28 cellular contexts compared by ENCODE assay signal in the genomic region with DNA sequence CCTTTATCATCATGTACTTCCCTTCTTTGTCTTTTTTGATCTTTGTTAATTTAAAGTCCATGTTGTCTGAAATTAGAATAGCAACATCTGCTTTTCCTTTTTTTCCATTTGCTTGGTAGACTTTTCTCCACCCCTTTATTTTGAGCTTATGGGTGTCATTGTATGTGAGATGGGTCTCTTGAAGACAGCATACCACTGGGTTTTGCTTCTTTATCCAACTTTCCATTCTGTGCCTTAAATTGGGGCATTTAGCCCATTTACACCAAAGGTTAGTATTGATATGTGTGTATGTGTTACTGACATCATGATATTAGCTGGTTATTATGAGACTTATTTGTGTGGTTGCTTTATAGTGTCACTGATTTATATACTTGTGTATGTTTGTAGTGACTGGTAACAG. TPM values are rescaled to one million over a fixed set of nuclear protein-coding genes. Genes with fewer than 3 reads are reported as not detected.
DNase-seq lines count a peak whose midpoint lies in the region; ATAC-seq, FAIRE-seq and TF ChIP-seq lines count a peak whose summit lies in the region.
"Had no signal": no experiment of that assay in that cellular context is flagged by ENCODE, and none has a peak within 500 bp of the region (broad histone marks: within the 10 kb centered on the region; RNA-seq: fewer than 3 reads in every experiment).

No MANE protein-coding gene starts in this region.

- no peak overlapping the region for H2AFZ ChIP-seq in astrocyte (ENCODE audit: low read depth, low read length)

- H3K4me1 ChIP-seq in HEK293 (ENCODE audit: control insufficient read depth, insufficient read depth, low read length), result no peaks in the 10 kb centered on the region
- H3K4me1 ChIP-seq in astrocyte (ENCODE audit: insufficient read depth, low read length), result no peaks in the 10 kb centered on the region
- H3K4me1 ChIP-seq: BE2C, BLaER1 had no signal

- H3K9ac ChIP-seq in astrocyte (ENCODE audit: low read length), result no peak overlapping the region
- H3K9ac ChIP-seq: BLaER1 had no signal

- no peaks in the 10 kb centered on the region for H3K4me1 Mint-ChIP-seq in astrocyte (ENCODE audit: low read depth, unreplicated experiment)
- H3K4me1 Mint-ChIP-seq: CD14-positive monocyte; CD4-positive, alpha-beta memory T cell; CD4-positive, CD25-positive, alpha-beta regulatory T cell; CD8-positive, alpha-beta memory T cell had no signal

- CTCF ChIA-PET in HEK293 (lab: Yijun Ruan, JAX), result no interaction called here

- H3K36me3 ChIP-seq in HEK293 (ENCODE audit: control insufficient read depth in 2 of 2, insufficient read depth in 1 of 2, low read length in 2 of 2) (no peaks in the 10 kb centered on the region), astrocyte (ENCODE audit: insufficient read depth, low read length) (no peaks in the 10 kb centered on the region)
- H3K36me3 ChIP-seq: BE2C, BLaER1 had no signal

- H3K36me3 Mint-ChIP-seq in astrocyte (ENCODE audit: low read depth, unreplicated experiment), result no peaks in the 10 kb centered on the region
- H3K36me3 Mint-ChIP-seq: CD14-positive monocyte; CD4-positive, CD25-positive, alpha-beta regulatory T cell had no signal

- no peaks in the 10 kb centered on the region for H3K9me3 ChIP-seq in HEK293 (ENCODE audit: control insufficient read depth, insufficient read depth, low read depth, low read length)
- H3K9me3 ChIP-seq in astrocyte (ENCODE audit: insufficient read depth, low read depth, low read length), result no peaks in the 10 kb centered on the region
- H3K9me3 ChIP-seq: BE2C had no signal

- POLR2A ChIA-PET in HEK293 (lab: Yijun Ruan, JAX), result no interaction called here

- TF ChIP-seq POLR2A in H54 (IDR thresholded peaks at IDR 0.05; ENCODE audit: low read depth, low read length), result no peak

- H3K79me2 ChIP-seq in astrocyte (ENCODE audit: insufficient read depth, low read length), result no peaks in the 10 kb centered on the region

- peaks cover 5% of the 10 kb centered on the region for H3K9me3 Mint-ChIP-seq in astrocyte (ENCODE audit: unreplicated experiment)

- TF ChIP-seq CTCF in HEK293 (tag by site-specific recombination; IDR thresholded peaks at IDR 0.05), result no peak
- no peak for TF ChIP-seq CTCF in astrocyte (IDR thresholded peaks at IDR 0.05; ENCODE audit: insufficient read depth, low read depth, low read length)

- H3K27me3 Mint-ChIP-seq in astrocyte (ENCODE audit: low read depth, unreplicated experiment), result no peaks in the 10 kb centered on the region

- ATAC-seq in GM19467 (IDR thresholded peaks at IDR 0.05; ENCODE audit: unreplicated experiment), result no peak
- ATAC-seq: GM12878 had no signal

- H3K4me2 ChIP-seq in astrocyte (ENCODE audit: low read length), result no peak overlapping the region
- H3K4me2 ChIP-seq: BLaER1 had no signal

- H3K27ac Mint-ChIP-seq in astrocyte (ENCODE audit: unreplicated experiment), result no peak overlapping the region
- H3K27ac Mint-ChIP-seq: CD14-positive monocyte; CD4-positive, CD25-positive, alpha-beta regulatory T cell; CD8-positive, alpha-beta memory T cell had no signal

- DNase-seq in H54 (ENCODE audit: insufficient read length, low spot score) (no peak), astrocyte (ENCODE audit: low read depth) (no peak), NCI-H774 (lab: John Stamatoyannopoulos, UW) (no peak), NCI-H1105 (lab: John Stamatoyannopoulos, UW) (no peak)
- DNase-seq: 8988T; ACHN; BE2C; C1 segment of cervical spinal cord; CD4-positive, alpha-beta memory T cell; CD4-positive, CD25-positive, alpha-beta regulatory T cell; CD8-positive, alpha-beta memory T cell; COR-L47; DMS 273 treated with DMSO at 0.1 percent for 48 hours; DMS153; DMS53; DMS79; DND-41; EL; GDM1 had no signal

- H3K4me3 Mint-ChIP-seq in astrocyte (ENCODE audit: unreplicated experiment), result no peak overlapping the region
- H3K4me3 Mint-ChIP-seq: CD14-positive monocyte; CD4-positive, alpha-beta memory T cell; CD4-positive, CD25-positive, alpha-beta regulatory T cell; CD8-positive, alpha-beta memory T cell had no signal

- FAIRE-seq in H54 (lab: Jason Lieb, UNC) (peak; percentile 36), astrocyte (lab: Jason Lieb, UNC) (peak; percentile 34)
- FAIRE-seq: A204.1, GM12878, GM12892, GM18507 had no signal

- H3K27me3 ChIP-seq in astrocyte (ENCODE audit: insufficient read depth, low read length), result no peaks in the 10 kb centered on the region
- H3K27me3 ChIP-seq: BE2C, BLaER1 had no signal

- H3K4me3 ChIP-seq in HEK293 (ENCODE audit: low read depth, low read length), result no peak overlapping the region
- no peak overlapping the region for H3K4me3 ChIP-seq in astrocyte (ENCODE audit: insufficient read depth, low read depth, low read length)
- H3K4me3 ChIP-seq: BLaER1, GM12878 had no signal

- H4K20me1 ChIP-seq in astrocyte (ENCODE audit: insufficient read depth, low read length), result no peaks in the 10 kb centered on the region
- H4K20me1 ChIP-seq: BLaER1 had no signal

- H3K27ac ChIP-seq in HEK293 (ENCODE audit: extremely low read depth, low read depth, low read length) (no peak overlapping the region), astrocyte (ENCODE audit: low read depth, low read length) (no peak overlapping the region)
- H3K27ac ChIP-seq: BLaER1 had no signal

TF ChIP-seq in HEK293, 187 proteins besides CTCF, POLR2A, EP300 and RAD21:
- TF ChIP-seq ZNF514 (tag by site-specific recombination; IDR thresholded peaks at IDR 0.05) (no peak), ZNF473 (tag by site-specific recombination; IDR thresholded peaks at IDR 0.05) (no peak), SETDB1 (IDR thresholded peaks at IDR 0.05; ENCODE audit: insufficient read length, low read length) (peak; percentile 94), TRIM28 (IDR thresholded peaks at IDR 0.05; ENCODE audit: borderline replicate concordance, low read length) (peak; percentile 79), ZNF175 (tag by site-specific recombination; IDR thresholded peaks at IDR 0.05) (no peak), ZNF658 (tag by site-specific recombination; IDR thresholded peaks at IDR 0.05) (no peak)
- TF ChIP-seq, protein P1, sequence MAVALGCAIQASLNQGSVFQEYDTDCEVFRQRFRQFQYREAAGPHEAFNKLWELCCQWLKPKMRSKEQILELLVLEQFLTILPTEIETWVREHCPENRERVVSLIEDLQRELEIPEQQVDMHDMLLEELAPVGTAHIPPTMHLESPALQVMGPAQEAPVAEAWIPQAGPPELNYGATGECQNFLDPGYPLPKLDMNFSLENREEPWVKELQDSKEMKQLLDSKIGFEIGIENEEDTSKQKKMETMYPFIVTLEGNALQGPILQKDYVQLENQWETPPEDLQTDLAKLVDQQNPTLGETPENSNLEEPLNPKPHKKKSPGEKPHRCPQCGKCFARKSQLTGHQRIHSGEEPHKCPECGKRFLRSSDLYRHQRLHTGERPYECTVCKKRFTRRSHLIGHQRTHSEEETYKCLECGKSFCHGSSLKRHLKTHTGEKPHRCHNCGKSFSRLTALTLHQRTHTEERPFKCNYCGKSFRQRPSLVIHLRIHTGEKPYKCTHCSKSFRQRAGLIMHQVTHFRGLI (tag by site-specific recombination; IDR thresholded peaks at IDR 0.05), result no peak

RNA-seq across cellular contexts. Expression of a gene that starts 50.2 kb away (rescaled TPM):
- total RNA-seq in astrocyte, result 144 and 176 TPM in 2 replicates
- total RNA-seq: G401 had no signal
